In genomic region chr12:95574799-95575452, GRCh38 we compare ENCODE assay signal across 8 cellular contexts. TPM values are rescaled to one million over a fixed set of nuclear protein-coding genes. Genes with fewer than 3 reads are reported as not detected.
DNase-seq lines count a peak whose midpoint lies in the region; ATAC-seq and TF ChIP-seq lines count a peak whose summit lies in the region.

No MANE protein-coding gene starts in this region.

- no peaks in the 10 kb centered on the region for H3K27me3 ChIP-seq in DOHH2 (ENCODE audit: control insufficient read depth, low read length)
- H3K27me3 ChIP-seq in upper lobe of left lung: no peaks in the 10 kb centered on the region

- peak overlapping the region; percentile 57 for H3K4me3 Mint-ChIP-seq in WTC11
- no peak overlapping the region for H3K4me3 Mint-ChIP-seq in activated naive CD8-positive, alpha-beta T cell treated with anti-CD3 and anti-CD28 coated beads, Interleukin-2, amount 50 U/mL, for 24 hours

- H3K4me3 ChIP-seq in DOHH2 (ENCODE audit: low read length): no peak overlapping the region
- no peak overlapping the region for H3K4me3 ChIP-seq in upper lobe of left lung

- TF ChIP-seq POLR2A in upper lobe of left lung (IDR thresholded peaks at IDR 0.05): no peak

- H3K4me1 Mint-ChIP-seq in WTC11: peaks cover 42% of the 10 kb centered on the region
- peaks cover 18% of the 10 kb centered on the region for H3K4me1 Mint-ChIP-seq in activated naive CD8-positive, alpha-beta T cell treated with anti-CD3 and anti-CD28 coated beads, Interleukin-2, amount 50 U/mL, for 24 hours

- in situ Hi-C loops in KBM-7 (cut with MboI; ENCODE audit: low pct_unique_long_range_greater_than_20kb, low sequenced_read_pairs): no loop called here

- H3K4me1 ChIP-seq in DOHH2 (ENCODE audit: control insufficient read depth, low read length) (peaks cover 47% of the 10 kb centered on the region), upper lobe of left lung (no peaks in the 10 kb centered on the region)

- H3K79me2 ChIP-seq in DOHH2 (ENCODE audit: control insufficient read depth, low read length): no peaks in the 10 kb centered on the region

- POLR2A ChIA-PET in WTC11 (lab: Charles Lee): interaction anchor here (0.5 to 2.0 kb wide), 4 partner anchors 28 to 489 kb away, joined by 3 to 8 read pairs (median 4); no protein-coding TSS in a partner anchor

- H3K36me3 Mint-ChIP-seq in WTC11: no peaks in the 10 kb centered on the region
- H3K36me3 Mint-ChIP-seq in activated naive CD8-positive, alpha-beta T cell treated with anti-CD3 and anti-CD28 coated beads, Interleukin-2, amount 50 U/mL, for 24 hours (ENCODE audit: low read depth): no peaks in the 10 kb centered on the region

- TF ChIP-seq EP300 in upper lobe of left lung (IDR thresholded peaks at IDR 0.05): no peak

- H3K27ac ChIP-seq in DOHH2 (ENCODE audit: low read depth, low read length) (no peak overlapping the region), upper lobe of left lung (no peak overlapping the region)

- no peaks in the 10 kb centered on the region for H3K9me2 ChIP-seq in DOHH2 (replicated peaks; ENCODE audit: control insufficient read depth, low read length)

- H3K36me3 ChIP-seq in DOHH2 (ENCODE audit: control insufficient read depth, low read length) (no peaks in the 10 kb centered on the region), upper lobe of left lung (no peaks in the 10 kb centered on the region)

- peak overlapping the region; percentile 68 for H3K4me2 ChIP-seq in DOHH2 (ENCODE audit: low read length)

- DNase-seq in KBM-7 (peak; percentile 64), WTC11 (ENCODE audit: low spot score) (no peak), inferior parietal cortex (ENCODE audit: extremely low spot score) (peak; percentile 66), upper lobe of left lung (no peak), NCI-H128 (lab: John Stamatoyannopoulos, UW; ENCODE audit: unreplicated experiment) (no peak), SIG-M5 treated with dmso at 0.1 percent for 504 hours (lab: John Stamatoyannopoulos, UW; ENCODE audit: unreplicated experiment) (no peak)
- no peak for DNase-seq in activated naive CD8-positive, alpha-beta T cell treated with anti-CD3 and anti-CD28 coated beads, Interleukin-2, amount 50 U/mL, for 24 hours

- CTCF ChIA-PET in WTC11 (lab: Charles Lee): interaction anchor here (0.5 to 5.9 kb wide), 42 partner anchors 8 to 457 kb away, joined by 3 to 69 read pairs (median 4); partner anchors contain the start of genes METAP2 and USP44

- peak overlapping the region; percentile 97 for H3K27ac Mint-ChIP-seq in WTC11
- no peak overlapping the region for H3K27ac Mint-ChIP-seq in activated naive CD8-positive, alpha-beta T cell treated with anti-CD3 and anti-CD28 coated beads, Interleukin-2, amount 50 U/mL, for 24 hours

- peaks cover 16% of the 10 kb centered on the region for H3F3A ChIP-seq in DOHH2 (ENCODE audit: control insufficient read depth, insufficient read depth)

- no peaks in the 10 kb centered on the region for H3K27me3 Mint-ChIP-seq in WTC11 (ENCODE audit: low read depth)
- peaks cover 5% of the 10 kb centered on the region for H3K27me3 Mint-ChIP-seq in activated naive CD8-positive, alpha-beta T cell treated with anti-CD3 and anti-CD28 coated beads, Interleukin-2, amount 50 U/mL, for 24 hours

- no peaks in the 10 kb centered on the region for H3K9me3 Mint-ChIP-seq in WTC11
- H3K9me3 Mint-ChIP-seq in activated naive CD8-positive, alpha-beta T cell treated with anti-CD3 and anti-CD28 coated beads, Interleukin-2, amount 50 U/mL, for 24 hours: no peaks in the 10 kb centered on the region

- ATAC-seq in WTC11 (peak; percentile 44), upper lobe of left lung (ENCODE audit: low FRiP score in 2 of 2) (peak in 1 of 2 donors; percentile 72)
- no peak for ATAC-seq in activated naive CD8-positive, alpha-beta T cell treated with anti-CD3 and anti-CD28 coated beads, Interleukin-2, amount 50 U/mL, for 24 hours

- no peaks in the 10 kb centered on the region for H4K20me1 ChIP-seq in DOHH2 (ENCODE audit: control insufficient read depth, insufficient read depth, low read depth, low read length)

- TF ChIP-seq CTCF in DOHH2 (IDR thresholded peaks at IDR 0.05; ENCODE audit: low read depth, low read length, poor library complexity, severe bottlenecking): peak; percentile 85
- peak; percentile 52; the same call in 1 of the 2 replicates for TF ChIP-seq CTCF in WTC11 (IDR thresholded peaks at IDR 0.05)
- peak; percentile 41 to 62 (median 54) for TF ChIP-seq CTCF in upper lobe of left lung (IDR thresholded peaks at IDR 0.05)

- H3K9me3 ChIP-seq in DOHH2 (ENCODE audit: control insufficient read depth, insufficient read depth, low read length) (no peaks in the 10 kb centered on the region), upper lobe of left lung (no peaks in the 10 kb centered on the region)

TF ChIP-seq in WTC11, 78 proteins besides CTCF, POLR2A, EP300 and RAD21:
- TF ChIP-seq E2F5 (CRISPR knock-in tag; IDR thresholded peaks at IDR 0.05) (no peak), ZMAT4 (CRISPR knock-in tag; IDR thresholded peaks at IDR 0.05) (no peak), ZNF219 (CRISPR knock-in tag; IDR thresholded peaks at IDR 0.05; ENCODE audit: borderline replicate concordance) (no peak), PRRX2 (CRISPR knock-in tag; IDR thresholded peaks at IDR 0.05) (peak; percentile 11; the same call in 1 of the 2 replicates), MXD4 (CRISPR knock-in tag; IDR thresholded peaks at IDR 0.05; ENCODE audit: borderline replicate concordance) (no peak), USF1 (CRISPR knock-in tag; IDR thresholded peaks at IDR 0.05) (no peak), KAT7 (CRISPR knock-in tag; IDR thresholded peaks at IDR 0.05; ENCODE audit: borderline replicate concordance) (no peak), PRDM15 (CRISPR knock-in tag; IDR thresholded peaks at IDR 0.05) (no peak)

RNA-seq across cellular contexts. Expression of gene USP44, which starts 23.6 kb away (rescaled TPM):
- total RNA-seq in WTC11 (2021): 93.4 to 120 TPM (median 116 TPM) in 3 replicates
- total RNA-seq in upper lobe of left lung: 10 to 100 TPM in 3 of 6 donors, 1 to 10 TPM in 3; 4.2 to 25.6 (median 11.5) TPM

Comparison
In these comparisons a context has a peak if more than half of its experiments do, and no peak if none do; other contexts are left out.
1. DNase-seq: peak in KBM-7 (single experiment) and inferior parietal cortex (single experiment); none in WTC11 (single experiment), upper lobe of left lung (0 of 2), activated naive CD8-positive, alpha-beta T cell treated with anti-CD3 and anti-CD28 coated beads, Interleukin-2, amount 50 U/mL, for 24 hours (single experiment), NCI-H128 (single experiment) and SIG-M5 treated with dmso at 0.1 percent for 504 hours (single experiment).
2. Peak in every context shown above with its lines, with median percentiles within 50 percentile points of each other: CTCF ChIP-seq.